ENCODE assay signal across 10 cellular contexts in genomic region chr17:31320791-31321190, GRCh38. TPM values are rescaled to one million over a fixed set of nuclear protein-coding genes. Genes with fewer than 3 reads are reported as not detected.
DNase-seq lines count a peak whose midpoint lies in the region; ATAC-seq lines count a peak whose summit lies in the region.
"Had no signal": no experiment of that assay in that cellular context is flagged by ENCODE, and none has a peak within 500 bp of the region (broad histone marks: within the 10 kb centered on the region; RNA-seq: fewer than 3 reads in every experiment).

No MANE protein-coding gene starts in this region.

- H3K9me3 Mint-ChIP-seq in activated CD8-positive, alpha-beta memory T cell treated with anti-CD3 and anti-CD28 coated beads, Interleukin-2, amount 10 ng/mL, durations not matched to agents 7 days and 5 days (ENCODE audit: low read depth), result no peaks in the 10 kb centered on the region
- H3K9me3 Mint-ChIP-seq in T-cell, result no peaks in the 10 kb centered on the region

- peak overlapping the region; percentile 96 for H3K27ac Mint-ChIP-seq in activated CD8-positive, alpha-beta memory T cell treated with anti-CD3 and anti-CD28 coated beads, Interleukin-2, amount 10 ng/mL, durations not matched to agents 7 days and 5 days
- H3K27ac Mint-ChIP-seq in T-cell, result peak overlapping the region; percentile 95

- peak overlapping the region; percentile 81 for H3K4me3 Mint-ChIP-seq in activated CD8-positive, alpha-beta memory T cell treated with anti-CD3 and anti-CD28 coated beads, Interleukin-2, amount 10 ng/mL, durations not matched to agents 7 days and 5 days
- H3K4me3 Mint-ChIP-seq in T-cell, result peak overlapping the region; percentile 76 to 89 (median 87)

- H3K27me3 Mint-ChIP-seq in activated CD8-positive, alpha-beta memory T cell treated with anti-CD3 and anti-CD28 coated beads, Interleukin-2, amount 10 ng/mL, durations not matched to agents 7 days and 5 days, result no peaks in the 10 kb centered on the region
- H3K27me3 Mint-ChIP-seq in T-cell, result no peaks in the 10 kb centered on the region

- no peak for DNase-seq in activated CD8-positive, alpha-beta memory T cell treated with anti-CD3 and anti-CD28 coated beads, Interleukin-2, amount 10 ng/mL, durations not matched to agents 7 days and 5 days
- no peak for DNase-seq in activated CD8-positive, alpha-beta memory T cell treated with anti-CD3 and anti-CD28 coated beads for 24 hours
- DNase-seq in T-cell, result no peak
- peak; percentile 52 for DNase-seq in fibroblast of peridontal ligament (ENCODE audit: extremely low read depth)
- DNase-seq in superior temporal gyrus (ENCODE audit: extremely low spot score), result peak; percentile 88
- DNase-seq in NCI-H2081 (lab: John Stamatoyannopoulos, UW), result no peak
- DNase-seq: NCI-H187 treated with DMSO at 0.1 percent for 48 hours had no signal

- peaks cover 33% of the 10 kb centered on the region for H3K4me1 Mint-ChIP-seq in activated CD8-positive, alpha-beta memory T cell treated with anti-CD3 and anti-CD28 coated beads, Interleukin-2, amount 10 ng/mL, durations not matched to agents 7 days and 5 days
- peaks cover 33 to 44% (median 41%) of the 10 kb centered on the region in 3 donors for H3K4me1 Mint-ChIP-seq in T-cell

- POLR2A ChIA-PET in T-cell (lab: Charles Lee), result interaction anchor here in 1 of 2 donors (0.6 to 2.6 kb wide), 2 partner anchors 11 to 202 kb away, joined by 8 to 17 read pairs; no protein-coding TSS in a partner anchor

- peaks cover 27% of the 10 kb centered on the region for H3K36me3 Mint-ChIP-seq in activated CD8-positive, alpha-beta memory T cell treated with anti-CD3 and anti-CD28 coated beads, Interleukin-2, amount 10 ng/mL, durations not matched to agents 7 days and 5 days
- peaks cover 17% of the 10 kb centered on the region for H3K36me3 Mint-ChIP-seq in T-cell

- CTCF ChIA-PET in activated CD8-positive, alpha-beta memory T cell treated with anti-CD3 and anti-CD28 coated beads, Interleukin-2, amount 10 ng/mL, durations not matched to agents 7 days and 5 days (lab: Charles Lee), result interaction anchor here (1.0 to 2.0 kb wide), 3 partner anchors 8 to 11 kb away, joined by 4 to 17 read pairs (median 5); no protein-coding TSS in a partner anchor
- CTCF ChIA-PET in T-cell (lab: Charles Lee), result interaction anchor here (0.6 to 3.4 kb wide), 4 partner anchors 10 to 187 kb away, joined by 3 to 23 read pairs (median 4); no protein-coding TSS in a partner anchor

- ATAC-seq in activated CD8-positive, alpha-beta memory T cell treated with anti-CD3 and anti-CD28 coated beads, Interleukin-2, amount 10 ng/mL, durations not matched to agents 7 days and 5 days, result no peak
- no peak for ATAC-seq in T-cell (replicated peaks in 1 of 4)
- ATAC-seq in HG03196 (IDR thresholded peaks at IDR 0.05; ENCODE audit: unreplicated experiment), result no peak
- ATAC-seq in HG03045 (IDR thresholded peaks at IDR 0.05; ENCODE audit: unreplicated experiment), result no peak

RNA-seq across cellular contexts. Expression of gene EVI2A, which starts 0.6 kb away (rescaled TPM):
- total RNA-seq in activated CD8-positive, alpha-beta memory T cell treated with anti-CD3 and anti-CD28 coated beads, Interleukin-2, amount 10 ng/mL, durations not matched to agents 7 days and 5 days, result 10 to 100 TPM; 37.3 to 45.9 TPM
- total RNA-seq in T-cell, result 10 to 100 TPM; 42.3 to 84.9 (median 80.0) TPM
- total RNA-seq: H1 had no signal

RNA-seq across cellular contexts. Expression of gene EVI2B, which starts 6.9 kb away (rescaled TPM):
- total RNA-seq in activated CD8-positive, alpha-beta memory T cell treated with anti-CD3 and anti-CD28 coated beads, Interleukin-2, amount 10 ng/mL, durations not matched to agents 7 days and 5 days, result 10 to 100 TPM; 49.4 to 51.5 TPM
- 100 to 1,000 TPM in 4 of 5 donors, 10 to 100 TPM in 1; 86.2 to 130 (median 111) TPM for total RNA-seq in T-cell
- total RNA-seq: H1 had no signal

RNA-seq across cellular contexts. Expression of gene OMG, which starts 23.8 kb away (rescaled TPM):
- total RNA-seq in activated CD8-positive, alpha-beta memory T cell treated with anti-CD3 and anti-CD28 coated beads, Interleukin-2, amount 10 ng/mL, durations not matched to agents 7 days and 5 days, result under 1 TPM; 0.54 to 0.96 TPM
- 1 to 10 TPM in 1 of 5 donors, under 1 TPM in 4; 0.43 to 1.1 (median 0.80) TPM for total RNA-seq in T-cell
- total RNA-seq: H1 had no signal

Comparison
In these comparisons a context has a peak if more than half of its experiments do, and no peak if none do; other contexts are left out.
1. DNase-seq: peak in fibroblast of peridontal ligament (single experiment) and superior temporal gyrus (single experiment); none in activated CD8-positive, alpha-beta memory T cell treated with anti-CD3 and anti-CD28 coated beads, Interleukin-2, amount 10 ng/mL, durations not matched to agents 7 days and 5 days (single experiment), activated CD8-positive, alpha-beta memory T cell treated with anti-CD3 and anti-CD28 coated beads for 24 hours (single experiment), T-cell (0 of 34) and NCI-H2081 (0 of 2).